ENCODE assay signal across 17 cellular contexts in the genomic region with DNA sequence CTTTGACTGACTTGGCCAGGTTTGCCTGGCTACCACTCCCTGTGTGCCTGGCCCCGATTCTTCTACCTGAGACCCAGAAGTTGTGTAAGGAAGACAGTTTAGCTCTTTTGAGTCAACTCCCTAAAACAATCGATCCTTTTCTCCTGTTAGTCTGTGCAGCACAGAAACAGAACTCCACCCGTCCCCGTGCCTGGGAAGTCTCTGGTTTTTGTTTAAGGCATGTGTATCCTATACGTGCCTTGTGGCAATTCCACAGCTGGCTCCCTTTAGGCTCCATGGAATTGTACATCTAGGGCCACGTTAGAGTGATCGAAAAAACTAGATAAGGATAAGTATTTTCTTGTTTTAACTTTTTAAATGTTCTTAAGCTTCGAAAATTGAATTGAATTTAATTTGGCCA.
"Had no signal": no experiment of that assay in that cellular context is flagged by ENCODE, and none has a peak within 500 bp of the region (broad histone marks: within the 10 kb centered on the region; RNA-seq: fewer than 3 reads in every experiment).

No MANE protein-coding gene starts in this region.

- DNase-seq: activated CD4-positive, alpha-beta T cell treated with anti-CD3 and anti-CD28 coated beads, Interleukin-2, amount 50 U/mL, for 1 hour; activated CD4-positive, CD25-positive, alpha-beta regulatory T cell treated with anti-CD3 and anti-CD28 coated beads, Interleukin-2, amount 50 U/mL, for 72 hours; activated CD8-positive, alpha-beta memory T cell treated with anti-CD3 and anti-CD28 coated beads for 24 hours; activated CD8-positive, alpha-beta memory T cell treated with anti-CD3 and anti-CD28 coated beads, Interleukin-2, amount 50 U/mL, for 48 hours; activated effector memory CD4-positive, alpha-beta T cell treated with Interleukin-2 at 50 U/mL for 16 hours; activated naive CD4-positive, alpha-beta T cell treated with anti-CD3 and anti-CD28 coated beads, Interleukin-2, amount 10 ng/mL, durations not matched to agents 7 days and 5 days; activated T-cell treated with anti-CD3 and anti-CD28 coated beads, Interleukin-2, amount 50 U/mL, for 48 hours; aorta; brain microvascular endothelial cell; foreskin melanocyte; heart left ventricle; natural killer cell; retina; T-helper 2 cell; transverse colon; uterus had no signal

- H3K27me3 ChIP-seq: brain microvascular endothelial cell, heart left ventricle, transverse colon, uterus had no signal

- ATAC-seq: heart left ventricle, natural killer cell had no signal

- H3K4me3 ChIP-seq: coronary artery, heart left ventricle, transverse colon, uterus had no signal

- H3K36me3 ChIP-seq: brain microvascular endothelial cell, heart left ventricle, transverse colon, uterus had no signal

- H3K9me3 ChIP-seq: heart left ventricle, transverse colon, uterus had no signal

- H3K27ac ChIP-seq: brain microvascular endothelial cell, coronary artery, transverse colon, uterus had no signal

- H3K4me1 ChIP-seq: uterus had no signal
